In genomic region chr6:4135665-4136353, GRCh38 we compare ENCODE assay signal across 9 cellular contexts. TPM values are rescaled to one million over a fixed set of nuclear protein-coding genes. Genes with fewer than 3 reads are reported as not detected.
DNase-seq lines count a peak whose midpoint lies in the region; ATAC-seq and TF ChIP-seq lines count a peak whose summit lies in the region.
"Had no signal": no experiment of that assay in that cellular context is flagged by ENCODE, and none has a peak within 500 bp of the region (broad histone marks: within the 10 kb centered on the region; RNA-seq: fewer than 3 reads in every experiment).

No MANE protein-coding gene starts in this region.

- no peaks in the 10 kb centered on the region for H3K27me3 ChIP-seq in BLaER1 treated with 17β-estradiol and CSF1 and Interleukin-3, amounts not matched to agents 10 nM and 100 nM
- no peaks in the 10 kb centered on the region for H3K27me3 ChIP-seq in left lung

- peak overlapping the region; percentile 46 to 80 (median 74); a peak in 21 of 22 replicates for H3K9ac ChIP-seq in BLaER1 treated with 17β-estradiol and CSF1 and Interleukin-3, amounts not matched to agents 10 nM and 100 nM

- peak overlapping the region; percentile 64 to 94 (median 83) for H3K4me2 ChIP-seq in BLaER1 treated with 17β-estradiol and CSF1 and Interleukin-3, amounts not matched to agents 10 nM and 100 nM

- TF ChIP-seq CTCF in left lung (IDR thresholded peaks at IDR 0.05), result no peak

- peaks cover 0 to 12% (median 8%) of the 10 kb centered on the region in 11 experiments; a peak in 11 of 22 replicates for H3K9me3 ChIP-seq in BLaER1 treated with 17β-estradiol and CSF1 and Interleukin-3, amounts not matched to agents 10 nM and 100 nM (replicated peaks in 1 of 11)
- H3K9me3 ChIP-seq in left lung, result no peaks in the 10 kb centered on the region

- intact Hi-C loops in left lung (cut with DNase I), result no loop called here

- H3K36me3 ChIP-seq in BLaER1 treated with 17β-estradiol and CSF1 and Interleukin-3, amounts not matched to agents 10 nM and 100 nM, result peaks cover 15 to 25% (median 21%) of the 10 kb centered on the region in 11 experiments
- no peaks in the 10 kb centered on the region for H3K36me3 ChIP-seq in left lung

- DNase-seq in NCI-H69 (lab: John Stamatoyannopoulos, UW) (peak; percentile 98), dedifferentiated amniotic fluid mesenchymal stem cell (ENCODE audit: extremely low spot score) (peak; percentile 93), left lung (peak; percentile 99)
- peak; percentile 88 to 91 for DNase-seq in activated CD4-positive, alpha-beta T cell treated with anti-CD3 and anti-CD28 coated beads, Interleukin-2, amount 50 U/mL, for 24 hours (ENCODE audit: low read depth in 1 of 2, low spot score in 1 of 2)
- peak; percentile 95 for DNase-seq in stimulated activated CD4-positive, alpha-beta T cell treated with anti-CD3 and anti-CD28 coated beads, Interleukin-2, amount 100 ng/mL, for 24 hours

- H3K4me3 ChIP-seq in BLaER1 treated with 17β-estradiol and CSF1 and Interleukin-3, amounts not matched to agents 10 nM and 100 nM, result peak overlapping the region; percentile 53 to 93 (median 70)
- H3K4me3 ChIP-seq in left lung, result peak overlapping the region; percentile 65 to 66

- ATAC-seq in GM19351 (IDR thresholded peaks at IDR 0.05; ENCODE audit: unreplicated experiment) (peak; percentile 63), HG03469 (IDR thresholded peaks at IDR 0.05; ENCODE audit: unreplicated experiment) (peak; percentile 41), left lung (peak; percentile 95)

- H4K20me1 ChIP-seq in BLaER1 treated with 17β-estradiol and CSF1 and Interleukin-3, amounts not matched to agents 10 nM and 100 nM, result peaks cover 0 to 4% (median 0%) of the 10 kb centered on the region in 11 experiments; a peak in 2 of 22 replicates

- peaks cover 17 to 35% (median 22%) of the 10 kb centered on the region in 10 experiments for H3K4me1 ChIP-seq in BLaER1 treated with 17β-estradiol and CSF1 and Interleukin-3, amounts not matched to agents 10 nM and 100 nM
- peaks cover 10 to 24% of the 10 kb centered on the region in 2 donors for H3K4me1 ChIP-seq in left lung

- H3K27ac ChIP-seq in BLaER1 treated with 17β-estradiol and CSF1 and Interleukin-3, amounts not matched to agents 10 nM and 100 nM, result peak overlapping the region in 10 of 11 experiments; percentile 40 to 75 (median 65); a peak in 19 of 22 replicates
- peak overlapping the region; percentile 71 to 85 for H3K27ac ChIP-seq in left lung

RNA-seq across cellular contexts. Expression of gene ECI2, which starts 0.4 kb away (rescaled TPM):
- 10 to 100 TPM; 34.4 to 42.0 TPM for total RNA-seq in left lung

RNA-seq across cellular contexts. Expression of gene FAM217A, which starts 56.9 kb away (rescaled TPM):
- not detected for total RNA-seq in left lung
- total RNA-seq: activated CD8-positive, alpha-beta memory T cell treated with anti-CD3 and anti-CD28 coated beads for 36 hours had no signal

Comparison
In these comparisons a context has a peak if more than half of its experiments do, and no peak if none do; other contexts are left out.
1. Peak in every context shown above with its lines: DNase-seq, ATAC-seq, H3K4me3 ChIP-seq and H3K27ac ChIP-seq.
2. ATAC-seq: peak in every context shown above with its lines; median percentile 95 in left lung; 63 in GM19351; 41 in HG03469.